Comparison of ENCODE assay signal across 16 cellular contexts in the genomic region with DNA sequence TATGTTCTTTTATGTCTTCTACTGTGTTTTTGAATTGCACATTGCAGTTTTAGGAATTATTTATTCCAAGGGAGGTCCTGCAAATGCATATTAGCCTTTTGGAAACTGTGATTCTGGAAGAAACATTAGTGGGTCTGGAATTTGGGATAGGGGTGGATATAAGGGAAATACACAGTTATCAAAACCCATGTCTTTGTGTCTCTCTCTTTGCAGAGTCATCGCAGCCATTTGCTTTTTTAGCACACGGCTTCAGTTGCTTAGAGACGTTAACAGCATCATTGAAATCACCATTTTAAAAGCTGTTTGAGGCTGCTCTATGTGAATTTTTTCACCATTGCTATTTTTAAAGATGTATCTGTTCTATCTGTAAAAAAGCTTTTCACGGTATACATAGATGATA. TPM values are rescaled to one million over a fixed set of nuclear protein-coding genes. Genes with fewer than 3 reads are reported as not detected.
DNase-seq lines count a peak whose midpoint lies in the region; ATAC-seq and TF ChIP-seq lines count a peak whose summit lies in the region.
"Had no signal": no experiment of that assay in that cellular context is flagged by ENCODE, and none has a peak within 500 bp of the region (broad histone marks: within the 10 kb centered on the region; RNA-seq: fewer than 3 reads in every experiment).

No MANE protein-coding gene starts in this region.

- H3K27me3 ChIP-seq in cardiac muscle cell (no peaks in the 10 kb centered on the region), adipocyte (replicated peaks; ENCODE audit: control insufficient read depth, insufficient read depth, low read length) (no peaks in the 10 kb centered on the region)
- H3K27me3 ChIP-seq: ovary had no signal

- DNase-seq in cardiac muscle cell (ENCODE audit: low read depth in 1 of 2, low spot score in 1 of 2) (no peak), left cardiac atrium (no peak), adipocyte (ENCODE audit: low read depth) (no peak), inferior parietal cortex (ENCODE audit: extremely low spot score) (peak; percentile 57), COLO829 (ENCODE audit: low spot score) (no peak), SK-N-DZ (ENCODE audit: low spot score) (no peak), NCI-H2107 treated with DMSO at 0.1 percent for 48 hours (lab: John Stamatoyannopoulos, UW; ENCODE audit: unreplicated experiment) (no peak)
- DNase-seq: 8988T; activated effector memory CD4-positive, alpha-beta T cell treated with anti-CD3 and anti-CD28 coated beads, Interleukin-2, amount 50 U/mL, for 16 hours; CD4-positive, alpha-beta memory T cell; hippocampal formation; NCI-H1694 treated with DMSO at 0.1 percent for 48 hours; ovary had no signal

- H3K9me3 ChIP-seq in cardiac muscle cell (ENCODE audit: low read depth) (no peaks in the 10 kb centered on the region), adipocyte (ENCODE audit: control insufficient read depth, low read length) (no peaks in the 10 kb centered on the region)
- H3K9me3 ChIP-seq: ovary had no signal

- H3K9ac ChIP-seq in adipocyte (ENCODE audit: low read length): peak overlapping the region; percentile 53

- peak overlapping the region; percentile 1 for H3K27ac ChIP-seq in cardiac muscle cell
- H3K27ac ChIP-seq: ovary, skin epidermis had no signal

- H3K4me3 ChIP-seq in cardiac muscle cell: no peak overlapping the region
- no peak overlapping the region for H3K4me3 ChIP-seq in adipocyte (ENCODE audit: low read length)
- H3K4me3 ChIP-seq: ovary, skin epidermis had no signal

- ATAC-seq in left cardiac atrium: no peak
- ATAC-seq in activated CD4-positive, CD25-positive, alpha-beta regulatory T cell treated with anti-CD3 and anti-CD28 coated beads, Interleukin-2, amount 50 U/mL, for 24 hours: no peak

- H3K36me3 ChIP-seq in cardiac muscle cell (peaks cover 15% of the 10 kb centered on the region), adipocyte (ENCODE audit: control insufficient read depth, insufficient read depth, low read length, severe bottlenecking) (peaks cover 17% of the 10 kb centered on the region)
- H3K36me3 ChIP-seq: ovary had no signal

- no peaks in the 10 kb centered on the region for H3K4me1 ChIP-seq in cardiac muscle cell (ENCODE audit: low read depth)
- peaks cover 48% of the 10 kb centered on the region for H3K4me1 ChIP-seq in adipocyte (ENCODE audit: control insufficient read depth, insufficient read depth, low read length)

- no peak for TF ChIP-seq CTCF in cardiac muscle cell (IDR thresholded peaks at IDR 0.05; ENCODE audit: low read depth, low read length)

- intact Hi-C loops in left cardiac atrium (cut with DNase I): no loop called here

RNA-seq across cellular contexts. Expression of gene OMG, which starts 47.3 kb away (rescaled TPM):
- total RNA-seq in cardiac muscle cell (not detected in 2 replicates), left cardiac atrium (under 1 TPM in 1 of 2 donors, not detected in 1; 0.56 TPM)
- 0.94 and 0.99 TPM in 2 replicates for polyA plus RNA-seq in cardiac muscle cell
- polyA plus RNA-seq in SK-N-DZ (2014; cell fraction: cytosol; rRNA removed): not detected in 2 replicates
- polyA plus RNA-seq in SK-N-DZ (2014; cell fraction: nucleus; rRNA removed): not detected in 2 replicates
- total RNA-seq: HT-29 had no signal
